ENCODE assay signal across 9 cellular contexts in genomic region chr18:57438669-57439616, GRCh38. TPM values are rescaled to one million over a fixed set of nuclear protein-coding genes. Genes with fewer than 3 reads are reported as not detected.
DNase-seq lines count a peak whose midpoint lies in the region; ATAC-seq and TF ChIP-seq lines count a peak whose summit lies in the region.
"Had no signal": no experiment of that assay in that cellular context is flagged by ENCODE, and none has a peak within 500 bp of the region (broad histone marks: within the 10 kb centered on the region; RNA-seq: fewer than 3 reads in every experiment).

No MANE protein-coding gene starts in this region.

- H3K27ac Mint-ChIP-seq in endothelial cell (ENCODE audit: unreplicated experiment) = no peak overlapping the region
- H3K27ac Mint-ChIP-seq in type B pancreatic cell = no peak overlapping the region
- no peak overlapping the region for H3K27ac Mint-ChIP-seq in CD14-positive monocyte

- intact Hi-C loops in CD14-positive monocyte (cut with micrococcal nuclease) = no loop called here

- no peak for ATAC-seq in HG03135 (IDR thresholded peaks at IDR 0.05; ENCODE audit: unreplicated experiment)
- ATAC-seq: sciatic nerve had no signal

- H3K9me3 Mint-ChIP-seq in endothelial cell (ENCODE audit: unreplicated experiment) (no peaks in the 10 kb centered on the region), type B pancreatic cell (no peaks in the 10 kb centered on the region), CD14-positive monocyte (peaks cover 9 to 59% (median 44%) of the 10 kb centered on the region in 7 donors)

- TF ChIP-seq CTCF in endothelial cell (IDR thresholded peaks at IDR 0.05; ENCODE audit: unreplicated experiment) = no peak
- TF ChIP-seq CTCF in type B pancreatic cell (conservative IDR thresholded peaks at IDR 0.05) = no peak
- no peak for TF ChIP-seq CTCF in CD14-positive monocyte (IDR thresholded peaks at IDR 0.05)

- peaks cover 8% of the 10 kb centered on the region for H3K36me3 Mint-ChIP-seq in endothelial cell (ENCODE audit: low read depth, unreplicated experiment)
- H3K36me3 Mint-ChIP-seq in type B pancreatic cell = no peaks in the 10 kb centered on the region
- H3K36me3 Mint-ChIP-seq in CD14-positive monocyte = peaks cover 12 to 20% of the 10 kb centered on the region in 2 donors

- H3K27me3 Mint-ChIP-seq in endothelial cell (ENCODE audit: unreplicated experiment) (peaks cover 59% of the 10 kb centered on the region), type B pancreatic cell (peaks cover 97% of the 10 kb centered on the region), CD14-positive monocyte (ENCODE audit: low read depth in 3 of 3) (peaks cover 87 to 95% (median 95%) of the 10 kb centered on the region in 3 donors)

- H3K4me1 Mint-ChIP-seq in endothelial cell (ENCODE audit: unreplicated experiment) = peaks cover 39% of the 10 kb centered on the region
- H3K4me1 Mint-ChIP-seq in type B pancreatic cell (ENCODE audit: unreplicated experiment) = peaks cover 25% of the 10 kb centered on the region
- H3K4me1 Mint-ChIP-seq in CD14-positive monocyte = peaks cover 59% of the 10 kb centered on the region

- H3K4me3 Mint-ChIP-seq in endothelial cell (ENCODE audit: unreplicated experiment) = peak overlapping the region; percentile 88
- peak overlapping the region; percentile 91 for H3K4me3 Mint-ChIP-seq in type B pancreatic cell
- H3K4me3 Mint-ChIP-seq in CD14-positive monocyte = peak overlapping the region in 1 of 2 donors; percentile 92

- peak; percentile 11 for DNase-seq in stimulated activated CD4-positive, alpha-beta T cell treated with anti-CD3 and anti-CD28 coated beads, Interleukin-15, amount 100 ng/mL, for 24 hours
- DNase-seq in stimulated activated CD4-positive, alpha-beta T cell treated with anti-CD3 and anti-CD28 coated beads, Interleukin-1b, Interleukin-23, amount 100 ng/mL, for 48 hours = no peak
- peak; percentile 30 for DNase-seq in NCI-H748 treated with DMSO at 0.1 percent for 48 hours (lab: John Stamatoyannopoulos, UW)
- DNase-seq in endothelial cell (ENCODE audit: low spot score) = no peak
- DNase-seq in type B pancreatic cell (ENCODE audit: extremely low spot score, unreplicated experiment) = no peak
- DNase-seq in CD14-positive monocyte (ENCODE audit: low spot score) = no peak
- DNase-seq in cerebellar nuclear complex (lab: John Stamatoyannopoulos, UW) = no peak

RNA-seq across cellular contexts. Expression of gene ONECUT2, which starts 3.8 kb away (rescaled TPM):
- total RNA-seq in endothelial cell (ENCODE audit: unreplicated experiment) (1.1 TPM), type B pancreatic cell (ENCODE audit: low replicate concordance) (6.8 and 16.1 TPM in 2 replicates)
- polyA plus RNA-seq in CD14-positive monocyte = not detected
- total RNA-seq: sciatic nerve had no signal

Comparison
In these comparisons a context has a peak if more than half of its experiments do, and no peak if none do; other contexts are left out.
1. DNase-seq: peak in stimulated activated CD4-positive, alpha-beta T cell treated with anti-CD3 and anti-CD28 coated beads, Interleukin-15, amount 100 ng/mL, for 24 hours (single experiment) and NCI-H748 treated with DMSO at 0.1 percent for 48 hours (single experiment); none in stimulated activated CD4-positive, alpha-beta T cell treated with anti-CD3 and anti-CD28 coated beads, Interleukin-1b, Interleukin-23, amount 100 ng/mL, for 48 hours (single experiment), endothelial cell (single experiment), type B pancreatic cell (single experiment), CD14-positive monocyte (single experiment) and cerebellar nuclear complex (0 of 2).